In genomic region chr20:32203556-32204484, GRCh38 we compare ENCODE assay signal across 8 cellular contexts. TPM values are rescaled to one million over a fixed set of nuclear protein-coding genes. Genes with fewer than 3 reads are reported as not detected.
DNase-seq lines count a peak whose midpoint lies in the region; ATAC-seq and TF ChIP-seq lines count a peak whose summit lies in the region.

No MANE protein-coding gene starts in this region.

- H3K36me3 ChIP-seq in CD8-positive, alpha-beta T cell (ENCODE audit: insufficient read depth, low read length): peaks cover 20% of the 10 kb centered on the region
- H3K36me3 ChIP-seq in endodermal cell (ENCODE audit: control insufficient read depth, insufficient read depth, low read length) (peaks cover 39% of the 10 kb centered on the region), skeletal muscle satellite cell (ENCODE audit: insufficient read depth, low read length) (peaks cover 23% of the 10 kb centered on the region), ascending aorta (peaks cover 24 to 31% of the 10 kb centered on the region in 2 donors)

- peaks cover 46% of the 10 kb centered on the region for H3K4me1 ChIP-seq in CD8-positive, alpha-beta T cell (ENCODE audit: insufficient read depth, low read length)
- H3K4me1 ChIP-seq in endodermal cell (ENCODE audit: control insufficient read depth, insufficient read depth, low read length) (peaks cover 7% of the 10 kb centered on the region), skeletal muscle satellite cell (ENCODE audit: control insufficient read depth, insufficient read depth, low read length) (peaks cover 60% of the 10 kb centered on the region), ascending aorta (peaks cover 0 to 30% of the 10 kb centered on the region in 2 donors)

- POLR2A ChIA-PET in CD8-positive, alpha-beta T cell (lab: Charles Lee): interaction anchor here (0.6 to 1.2 kb wide), 2 partner anchors 15 to 574 kb away, joined by 4 read pairs; no protein-coding TSS in a partner anchor

- H3K4me2 ChIP-seq in skeletal muscle satellite cell (ENCODE audit: low read length): peak overlapping the region; percentile 65

- intact Hi-C loops in CD8-positive, alpha-beta T cell (cut with DNase I, micrococcal nuclease): no loop called here
- intact Hi-C loops in ascending aorta (cut with DNase I): loop anchor here (10.0 kb wide), 2 partner anchors 329 to 379 kb away; partner anchors contain the start of genes DUSP15 and TTLL9

- no peaks in the 10 kb centered on the region for H3K9me3 ChIP-seq in CD8-positive, alpha-beta T cell (ENCODE audit: low read length)
- H3K9me3 ChIP-seq in T-helper 17 cell (ENCODE audit: control insufficient read depth, low read length, poor library complexity, severe bottlenecking): no peaks in the 10 kb centered on the region
- no peaks in the 10 kb centered on the region for H3K9me3 ChIP-seq in endodermal cell (ENCODE audit: control insufficient read depth, low read length)
- no peaks in the 10 kb centered on the region for H3K9me3 ChIP-seq in skeletal muscle satellite cell (replicated peaks; ENCODE audit: low read length)
- H3K9me3 ChIP-seq in ascending aorta: no peaks in the 10 kb centered on the region

- TF ChIP-seq CTCF in CD8-positive, alpha-beta T cell (IDR thresholded peaks at IDR 0.05): no peak
- TF ChIP-seq CTCF in endodermal cell (conservative IDR thresholded peaks at IDR 0.05): no peak
- TF ChIP-seq CTCF in ascending aorta (IDR thresholded peaks at IDR 0.05): no peak

- in situ Hi-C loops in G401 (cut with HindIII; ENCODE audit: low sequenced_read_pairs): no loop called here

- peaks cover 67% of the 10 kb centered on the region for H3K4me1 Mint-ChIP-seq in CD8-positive, alpha-beta T cell (ENCODE audit: low read depth)
- H3K4me1 Mint-ChIP-seq in T-helper 17 cell: peaks cover 51% of the 10 kb centered on the region
- H3K4me1 Mint-ChIP-seq in endodermal cell: peaks cover 46% of the 10 kb centered on the region

- DNase-seq in CD8-positive, alpha-beta T cell: no peak
- DNase-seq in T-helper 17 cell (no peak), endodermal cell (no peak), ascending aorta (ENCODE audit: low spot score in 2 of 2) (no peak), GDM1 (lab: John Stamatoyannopoulos, UW) (no peak), G401 (ENCODE audit: low spot score) (no peak)

- H3K27me3 ChIP-seq in CD8-positive, alpha-beta T cell (ENCODE audit: insufficient read depth, low read length): no peaks in the 10 kb centered on the region
- H3K27me3 ChIP-seq in endodermal cell (ENCODE audit: control insufficient read depth, insufficient read depth, low read length, poor library complexity, severe bottlenecking) (no peaks in the 10 kb centered on the region), skeletal muscle satellite cell (ENCODE audit: control insufficient read depth, insufficient read depth, low read length) (no peaks in the 10 kb centered on the region), ascending aorta (no peaks in the 10 kb centered on the region)

- no peak for ATAC-seq in CD8-positive, alpha-beta T cell
- ATAC-seq in T-helper 17 cell (no peak), HG02759 (IDR thresholded peaks at IDR 0.05; ENCODE audit: unreplicated experiment) (no peak)

- H3K4me3 ChIP-seq in CD8-positive, alpha-beta T cell (ENCODE audit: low read depth, low read length): no peak overlapping the region
- H3K4me3 ChIP-seq in endodermal cell (ENCODE audit: low read length): peak overlapping the region; percentile 93
- H3K4me3 ChIP-seq in skeletal muscle satellite cell (ENCODE audit: low read length): peak overlapping the region; percentile 23
- no peak overlapping the region for H3K4me3 ChIP-seq in ascending aorta

- H3K27me3 Mint-ChIP-seq in CD8-positive, alpha-beta T cell (ENCODE audit: low read depth): no peaks in the 10 kb centered on the region
- H3K27me3 Mint-ChIP-seq in T-helper 17 cell (no peaks in the 10 kb centered on the region), endodermal cell (ENCODE audit: insufficient read depth) (no peaks in the 10 kb centered on the region)

- H3K27ac ChIP-seq in CD8-positive, alpha-beta T cell (ENCODE audit: low read depth, low read length): no peak overlapping the region
- H3K27ac ChIP-seq in endodermal cell (ENCODE audit: low read depth, low read length) (no peak overlapping the region), ascending aorta (peak overlapping the region in 1 of 2 donors; percentile 39)

- peaks cover 52% of the 10 kb centered on the region for H3K36me3 Mint-ChIP-seq in CD8-positive, alpha-beta T cell
- peaks cover 2% of the 10 kb centered on the region for H3K36me3 Mint-ChIP-seq in T-helper 17 cell (ENCODE audit: low read depth)
- peaks cover 33% of the 10 kb centered on the region for H3K36me3 Mint-ChIP-seq in endodermal cell (ENCODE audit: low read depth)

- WGBS in endodermal cell (ENCODE audit: insufficient coverage in 1 of 2, insufficient read length in 1 of 2), 2 experiments: 87 to 90% methylated on average over 8 to 9 of the region's 11 CpGs

- no peak overlapping the region for H3K4me3 Mint-ChIP-seq in CD8-positive, alpha-beta T cell
- H3K4me3 Mint-ChIP-seq in T-helper 17 cell (no peak overlapping the region), endodermal cell (no peak overlapping the region)

- peak overlapping the region; percentile 37 for H3K27ac Mint-ChIP-seq in CD8-positive, alpha-beta T cell
- H3K27ac Mint-ChIP-seq in T-helper 17 cell (peak overlapping the region; percentile 99), endodermal cell (peak overlapping the region; percentile 42)

- H3K9me3 Mint-ChIP-seq in CD8-positive, alpha-beta T cell: no peaks in the 10 kb centered on the region
- no peaks in the 10 kb centered on the region for H3K9me3 Mint-ChIP-seq in endodermal cell

- CTCF ChIA-PET in CD8-positive, alpha-beta T cell (lab: Charles Lee): no interaction called here

- no peak overlapping the region for H3K9ac ChIP-seq in endodermal cell (ENCODE audit: extremely low read depth, low read length, poor library complexity, severe bottlenecking)
- peak overlapping the region; percentile 49 for H3K9ac ChIP-seq in skeletal muscle satellite cell (ENCODE audit: low read depth, low read length)

RNA-seq across cellular contexts. Expression of gene PLAGL2, which starts 3.7 kb away (rescaled TPM):
- total RNA-seq in CD8-positive, alpha-beta T cell: 10 to 100 TPM; 15.8 to 16.9 TPM
- total RNA-seq in T-helper 17 cell (10 to 100 TPM; 14.9 to 18.9 TPM), endodermal cell (10 to 100 TPM; 25.5 to 34.5 TPM), ascending aorta (6.7 TPM)
- 30.1 TPM for polyA plus RNA-seq in endodermal cell (2013, experiment 1 of 2)
- polyA plus RNA-seq in endodermal cell (2013, experiment 2 of 2): 26.0 TPM
- 2.2 and 3.5 TPM in 2 replicates for total RNA-seq in skeletal muscle satellite cell (2012; rRNA removed)
- total RNA-seq in G401 (2014; rRNA removed; shearing (Covaris generic)): 1.3 and 3.6 TPM in 2 replicates

RNA-seq across cellular contexts. Expression of gene POFUT1, which starts 3.9 kb away (rescaled TPM):
- 1 to 10 TPM; 5.1 to 6.3 TPM for total RNA-seq in CD8-positive, alpha-beta T cell
- total RNA-seq in T-helper 17 cell (10 to 100 TPM; 11.1 to 13.6 TPM), endodermal cell (10 to 100 TPM; 43.9 to 44.8 TPM), ascending aorta (29.8 TPM)
- polyA plus RNA-seq in endodermal cell (2013, experiment 1 of 2): 27.7 TPM
- 25.8 TPM for polyA plus RNA-seq in endodermal cell (2013, experiment 2 of 2)
- total RNA-seq in skeletal muscle satellite cell (2012; rRNA removed): 49.4 and 52.5 TPM in 2 replicates
- 26.9 and 27.4 TPM in 2 replicates for total RNA-seq in G401 (2014; rRNA removed; shearing (Covaris generic))

Comparison
In these comparisons a context has a peak if more than half of its experiments do, and no peak if none do; other contexts are left out.
1. H3K4me3 ChIP-seq: peak in endodermal cell (single experiment) and skeletal muscle satellite cell (single experiment); none in CD8-positive, alpha-beta T cell (single experiment) and ascending aorta (0 of 2).
2. H3K27ac Mint-ChIP-seq: peak in every context shown above with its lines; median percentile 99 in T-helper 17 cell; 42 in endodermal cell; 37 in CD8-positive, alpha-beta T cell.